18 cellular contexts compared by ENCODE assay signal in the genomic region with DNA sequence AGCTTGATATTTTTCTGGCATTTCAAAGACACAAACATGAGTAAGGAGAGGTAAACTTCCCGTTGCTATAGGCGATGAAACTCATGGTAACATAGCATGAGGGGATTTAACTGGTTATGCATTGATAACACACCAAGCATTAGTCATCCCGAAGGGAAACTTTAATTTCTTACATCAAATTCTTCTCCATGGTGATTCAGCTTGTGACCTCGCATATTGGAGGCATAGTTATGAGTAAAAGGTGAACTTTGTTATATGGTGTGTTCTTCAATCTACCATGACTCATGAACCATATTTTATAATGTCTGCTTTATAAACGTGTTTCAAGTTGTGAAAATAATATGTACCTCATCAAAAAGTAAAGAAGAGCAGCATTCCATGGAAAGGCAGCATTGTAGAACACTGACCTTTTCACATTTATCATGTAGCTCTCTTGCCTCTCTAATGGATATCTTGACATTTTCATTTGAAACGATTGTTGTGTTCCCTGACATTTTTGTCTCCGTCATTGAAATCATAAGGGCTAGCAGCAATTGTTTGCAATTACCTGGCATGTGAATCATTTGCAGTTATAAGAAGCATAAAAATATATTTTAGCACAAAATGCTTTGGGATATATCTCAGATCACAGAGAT.
DNase-seq lines count a peak whose midpoint lies in the region; ATAC-seq, FAIRE-seq and TF ChIP-seq lines count a peak whose summit lies in the region.
"Had no signal": no experiment of that assay in that cellular context is flagged by ENCODE, and none has a peak within 500 bp of the region (broad histone marks: within the 10 kb centered on the region; RNA-seq: fewer than 3 reads in every experiment).

No MANE protein-coding gene starts in this region.

- WGBS in right lobe of liver (ENCODE audit: insufficient coverage, low coverage, low lambda C conversion rate, missing lambda C conversion rate): 50% methylated on average over 7 of the region's 7 CpGs

- no peaks in the 10 kb centered on the region for H3K9me3 Mint-ChIP-seq in MCF 10A (ENCODE audit: unreplicated experiment)

- CTCF ChIA-PET in MCF 10A (lab: Yijun Ruan, JAX): interaction anchor here (0.7 to 1.2 kb wide), 2 partner anchors 443 to 679 kb away, joined by 3 to 4 read pairs; no protein-coding TSS in a partner anchor

- H3K27me3 ChIP-seq in breast epithelium (no peaks in the 10 kb centered on the region), right lobe of liver (no peaks in the 10 kb centered on the region)
- H3K27me3 ChIP-seq: spleen, vagina had no signal

- TF ChIP-seq CTCF in MCF 10A (IDR thresholded peaks at IDR 0.05; ENCODE audit: unreplicated experiment) (no peak), breast epithelium (IDR thresholded peaks at IDR 0.05) (no peak), fibroblast of the aortic adventitia (IDR thresholded peaks at IDR 0.05; ENCODE audit: insufficient read depth, low read length) (no peak), right lobe of liver (IDR thresholded peaks at IDR 0.05) (no peak)

- H3K4me1 Mint-ChIP-seq in MCF 10A (ENCODE audit: insufficient read depth, unreplicated experiment): no peaks in the 10 kb centered on the region
- H3K4me1 Mint-ChIP-seq: immature natural killer cell, T-helper 17 cell had no signal

- H3K4me3 ChIP-seq in breast epithelium: no peak overlapping the region
- no peak overlapping the region for H3K4me3 ChIP-seq in fibroblast of the aortic adventitia (ENCODE audit: low read depth, low read length)
- no peak overlapping the region for H3K4me3 ChIP-seq in right lobe of liver
- H3K4me3 ChIP-seq: spleen, vagina had no signal

- TF ChIP-seq POLR2A in breast epithelium (IDR thresholded peaks at IDR 0.05) (no peak), right lobe of liver (IDR thresholded peaks at IDR 0.05) (no peak)

- no peak overlapping the region for H3K4me3 Mint-ChIP-seq in MCF 10A (ENCODE audit: unreplicated experiment)
- H3K4me3 Mint-ChIP-seq: activated T-cell treated with anti-CD3 and anti-CD28 coated beads, Interleukin-2, amount 50 U/mL, for 24 hours; immature natural killer cell; stimulated activated naive CD8-positive, alpha-beta T cell treated with anti-CD3 and anti-CD28 coated beads, Interleukin-15, Interleukin-2, amounts not matched to agents 100 ng/mL and 50 ng/mL, for 24 hours; T-helper 17 cell had no signal

- H3K27ac Mint-ChIP-seq in MCF 10A (ENCODE audit: low read depth, unreplicated experiment): no peak overlapping the region
- H3K27ac Mint-ChIP-seq: activated T-cell treated with anti-CD3 and anti-CD28 coated beads, Interleukin-2, amount 50 U/mL, for 24 hours; immature natural killer cell; stimulated activated naive CD8-positive, alpha-beta T cell treated with anti-CD3 and anti-CD28 coated beads, Interleukin-15, Interleukin-2, amounts not matched to agents 100 ng/mL and 50 ng/mL, for 24 hours; T-helper 17 cell had no signal

- H3K27ac ChIP-seq in breast epithelium (no peak overlapping the region), right lobe of liver (no peak overlapping the region)
- H3K27ac ChIP-seq: spleen, vagina had no signal

- FAIRE-seq in urothelium cell line (lab: Jason Lieb, UNC): peak; percentile 66

- ATAC-seq in GM18870 (IDR thresholded peaks at IDR 0.05; ENCODE audit: unreplicated experiment) (no peak), right lobe of liver (no peak)
- ATAC-seq: T-helper 17 cell had no signal

- POLR2A ChIA-PET in MCF 10A (lab: Yijun Ruan, JAX): no interaction called here

- intact Hi-C loops in MCF 10A (cut with micrococcal nuclease) (no loop called here), breast epithelium (cut with DNase I; ENCODE audit: low total_unique reads) (no loop called here), right lobe of liver (cut with DNase I) (no loop called here)

- peaks cover 33% of the 10 kb centered on the region for H3K27me3 Mint-ChIP-seq in MCF 10A (ENCODE audit: insufficient read depth, unreplicated experiment)
- H3K27me3 Mint-ChIP-seq: activated T-cell treated with anti-CD3 and anti-CD28 coated beads, Interleukin-2, amount 50 U/mL, for 24 hours; stimulated activated naive CD8-positive, alpha-beta T cell treated with anti-CD3 and anti-CD28 coated beads, Interleukin-15, Interleukin-2, amounts not matched to agents 100 ng/mL and 50 ng/mL, for 24 hours; T-helper 17 cell had no signal

- BruUV-seq in MCF 10A (replicated peaks; lab: Mats Ljungman, UMichigan): no TSS peak

- peak; percentile 23 for DNase-seq in MCF 10A (ENCODE audit: unreplicated experiment)
- no peak for DNase-seq in breast epithelium (ENCODE audit: low spot score in 2 of 2)
- peak; percentile 62 for DNase-seq in amniotic stem cell (lab: John Stamatoyannopoulos, UW)
- DNase-seq in fibroblast of the aortic adventitia (ENCODE audit: low read depth): peak; percentile 58
- peak; percentile 9 for DNase-seq in urothelium cell line (ENCODE audit: low spot score)
- no peak for DNase-seq in NCI-H82 treated with DMSO at 0.1 percent for 48 hours (lab: John Stamatoyannopoulos, UW; ENCODE audit: unreplicated experiment)
- no peak for DNase-seq in right lobe of liver
- DNase-seq: activated CD4-positive, alpha-beta T cell treated with anti-CD3 and anti-CD28 coated beads for 48 hours; activated T-cell treated with anti-CD3 and anti-CD28 coated beads, Interleukin-2, amount 50 U/mL, for 24 hours; amygdala; immature natural killer cell; NCI-H1436; NCI-H510A; spleen; T-helper 17 cell had no signal

- H3K36me3 ChIP-seq in breast epithelium (no peaks in the 10 kb centered on the region), right lobe of liver (no peaks in the 10 kb centered on the region)
- H3K36me3 ChIP-seq: spleen, vagina had no signal

- H3K4me1 ChIP-seq in breast epithelium: no peaks in the 10 kb centered on the region
- no peaks in the 10 kb centered on the region for H3K4me1 ChIP-seq in right lobe of liver
- H3K4me1 ChIP-seq: spleen, vagina had no signal

- no peaks in the 10 kb centered on the region for H3K36me3 Mint-ChIP-seq in MCF 10A (ENCODE audit: insufficient read depth, unreplicated experiment)

- no peaks in the 10 kb centered on the region for H3K9me3 ChIP-seq in breast epithelium
- H3K9me3 ChIP-seq in right lobe of liver: no peaks in the 10 kb centered on the region
- H3K9me3 ChIP-seq: vagina had no signal

Comparison
In these comparisons a context has a peak if more than half of its experiments do, and no peak if none do; other contexts are left out.
1. DNase-seq: peak in MCF 10A (single experiment), amniotic stem cell (single experiment), fibroblast of the aortic adventitia (single experiment) and urothelium cell line (single experiment); none in breast epithelium (0 of 2), NCI-H82 treated with DMSO at 0.1 percent for 48 hours (single experiment) and right lobe of liver (0 of 3).